ENCODE assay signal across 7 cellular contexts in the genomic region with DNA sequence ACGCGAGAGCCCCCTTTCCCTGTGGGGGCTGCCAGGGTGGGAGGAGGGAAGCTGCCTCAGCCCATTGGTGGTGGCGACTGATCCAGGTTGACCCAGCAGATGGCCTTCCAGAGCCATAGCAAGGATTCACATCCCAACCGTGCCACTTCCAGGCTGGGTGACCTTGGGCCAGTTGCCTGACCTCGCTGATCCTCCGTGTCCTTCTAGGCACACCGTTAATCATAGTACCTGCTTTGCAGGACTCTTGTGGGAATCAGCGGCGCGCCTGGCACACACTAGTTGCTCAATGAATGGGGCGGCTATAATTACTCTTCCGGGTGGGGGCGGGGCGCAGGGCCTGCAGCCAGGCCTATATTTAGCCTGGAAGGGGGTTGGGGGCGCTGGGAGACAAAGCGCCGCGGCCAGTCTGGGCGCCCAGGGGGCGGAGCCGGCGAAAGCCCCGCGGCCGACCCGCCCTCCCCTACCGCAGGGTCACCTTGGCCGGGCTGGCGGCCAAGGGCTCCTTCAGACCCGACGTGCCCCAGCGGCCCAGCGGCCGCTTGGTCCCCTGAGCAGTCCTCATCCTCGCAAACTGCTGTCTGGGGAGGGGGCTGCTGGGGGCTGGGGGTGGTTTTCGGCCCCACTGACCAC. TPM values are rescaled to one million over a fixed set of nuclear protein-coding genes. Genes with fewer than 3 reads are reported as not detected.
DNase-seq lines count a peak whose midpoint lies in the region; ATAC-seq and TF ChIP-seq lines count a peak whose summit lies in the region.

No MANE protein-coding gene starts in this region.

- H3K27me3 ChIP-seq in right cardiac atrium (ENCODE audit: control insufficient read depth, insufficient read depth) = no peaks in the 10 kb centered on the region

- peak overlapping the region; percentile 58 for H3K27ac ChIP-seq in right cardiac atrium (ENCODE audit: low read length)

- TF ChIP-seq CTCF in GM13976 (IDR thresholded peaks at IDR 0.05; ENCODE audit: borderline replicate concordance, control extremely low read depth, extremely low read depth, insufficient read depth, missing control alignments) (no peak), retinal pigment epithelial cell (conservative IDR thresholded peaks at IDR 0.05; ENCODE audit: low read depth, low read length) (no peak)

- 3% methylated on average over 36 of the region's 36 CpGs for WGBS in right cardiac atrium

- CTCF ChIA-PET in activated naive CD4-positive, alpha-beta T cell treated with anti-CD3 and anti-CD28 coated beads, Interleukin-2, amount 10 ng/mL, durations not matched to agents 7 days and 5 days (lab: Charles Lee) = interaction anchor here (0.8 to 6.1 kb wide), 5 partner anchors 13 to 218 kb away, joined by 3 to 33 read pairs (median 3); no protein-coding TSS in a partner anchor

- peaks cover 2% of the 10 kb centered on the region for H3K4me1 ChIP-seq in right cardiac atrium (ENCODE audit: control insufficient read depth, insufficient read depth, low read length)

- H3K27me3 Mint-ChIP-seq in activated naive CD4-positive, alpha-beta T cell treated with anti-CD3 and anti-CD28 coated beads, Interleukin-2, amount 10 ng/mL, durations not matched to agents 7 days and 5 days = peaks cover 49% of the 10 kb centered on the region

- DNase-seq in GM13976 (ENCODE audit: low spot score) (peak; percentile 79), NCI-H2171 treated with DMSO at 0.1 percent for 48 hours (lab: John Stamatoyannopoulos, UW) (peak; percentile 32), right cardiac atrium (peak; percentile 75 to 91 (median 90)), retinal pigment epithelial cell (ENCODE audit: low read depth) (peak; percentile 58), NCI-H526 treated with DMSO at 0.1 percent for 48 hours (lab: John Stamatoyannopoulos, UW) (no peak)
- peak; percentile 53 for DNase-seq in activated naive CD4-positive, alpha-beta T cell treated with anti-CD3 and anti-CD28 coated beads, Interleukin-2, amount 10 ng/mL, durations not matched to agents 7 days and 5 days

- intact Hi-C loops in right cardiac atrium (cut with DNase I) = loop anchor here in 1 of 4 donors (5.0 kb wide), 1 partner anchor 40 kb away; no protein-coding TSS in a partner anchor

- H3K9me3 ChIP-seq in right cardiac atrium (ENCODE audit: control insufficient read depth, low read length) = no peaks in the 10 kb centered on the region

- ATAC-seq in right cardiac atrium = peak; percentile 44 to 48
- ATAC-seq in GM18517 (IDR thresholded peaks at IDR 0.05; ENCODE audit: unreplicated experiment) = no peak

- H3K36me3 Mint-ChIP-seq in activated naive CD4-positive, alpha-beta T cell treated with anti-CD3 and anti-CD28 coated beads, Interleukin-2, amount 10 ng/mL, durations not matched to agents 7 days and 5 days = no peaks in the 10 kb centered on the region

- H3K4me3 ChIP-seq in right cardiac atrium (ENCODE audit: low read length) (no peak overlapping the region), retinal pigment epithelial cell (ENCODE audit: low read length) (peak overlapping the region; percentile 29)

- no peak overlapping the region for H3K27ac Mint-ChIP-seq in activated naive CD4-positive, alpha-beta T cell treated with anti-CD3 and anti-CD28 coated beads, Interleukin-2, amount 10 ng/mL, durations not matched to agents 7 days and 5 days

- in situ Hi-C loops in GM13976 (cut with MboI; ENCODE audit: low sequenced_read_pairs, unreplicated experiment) = no loop called here

- no peaks in the 10 kb centered on the region for H3K9me3 Mint-ChIP-seq in activated naive CD4-positive, alpha-beta T cell treated with anti-CD3 and anti-CD28 coated beads, Interleukin-2, amount 10 ng/mL, durations not matched to agents 7 days and 5 days

- H3K4me3 Mint-ChIP-seq in activated naive CD4-positive, alpha-beta T cell treated with anti-CD3 and anti-CD28 coated beads, Interleukin-2, amount 10 ng/mL, durations not matched to agents 7 days and 5 days = no peak overlapping the region

- H3K4me1 Mint-ChIP-seq in activated naive CD4-positive, alpha-beta T cell treated with anti-CD3 and anti-CD28 coated beads, Interleukin-2, amount 10 ng/mL, durations not matched to agents 7 days and 5 days = peaks cover 4% of the 10 kb centered on the region

RNA-seq across cellular contexts. Expression of gene HSPB7, which starts 5.1 kb away (rescaled TPM):
- 1,000 to 10,000 TPM; 2,213 to 3,018 (median 2,419) TPM for total RNA-seq in right cardiac atrium
- polyA plus RNA-seq in right cardiac atrium = 3,985 TPM

RNA-seq across cellular contexts. Expression of gene SRARP, which starts 8.7 kb away (rescaled TPM):
- under 1 TPM in 3 of 4 donors, not detected in 1; 0.09 to 0.37 (median 0.14) TPM for total RNA-seq in right cardiac atrium
- 0.77 TPM for polyA plus RNA-seq in right cardiac atrium

RNA-seq across cellular contexts. Expression of gene CLCNKA, which starts 9.1 kb away (rescaled TPM):
- total RNA-seq in right cardiac atrium = under 1 TPM; 0.31 to 0.93 (median 0.64) TPM
- polyA plus RNA-seq in right cardiac atrium = 0.52 TPM

RNA-seq across cellular contexts. Expression of gene CLCNKB, which starts 30.9 kb away (rescaled TPM):
- 1 to 10 TPM; 1.9 to 4.7 (median 4.1) TPM for total RNA-seq in right cardiac atrium
- 3.4 TPM for polyA plus RNA-seq in right cardiac atrium

RNA-seq across cellular contexts. Expression of gene ZBTB17, which starts 36.8 kb away (rescaled TPM):
- total RNA-seq in right cardiac atrium = 10 to 100 TPM; 22.8 to 27.0 (median 24.0) TPM
- 22.1 TPM for polyA plus RNA-seq in right cardiac atrium
